ENCODE assay signal across 8 cellular contexts in genomic region chr18:62183578-62184195, GRCh38. TPM values are rescaled to one million over a fixed set of nuclear protein-coding genes. Genes with fewer than 3 reads are reported as not detected.
DNase-seq lines count a peak whose midpoint lies in the region; ATAC-seq, FAIRE-seq and TF ChIP-seq lines count a peak whose summit lies in the region.

No MANE protein-coding gene starts in this region.

- H3K4me3 ChIP-seq in neutrophil (ENCODE audit: low read depth in 1 of 2, low read length in 1 of 2) = no peak overlapping the region

- no peaks in the 10 kb centered on the region for H3K36me3 ChIP-seq in neutrophil

- no peaks in the 10 kb centered on the region for H3K9me3 ChIP-seq in neutrophil

- no peaks in the 10 kb centered on the region for H3K27me3 ChIP-seq in neutrophil

- peak; percentile 80 for TF ChIP-seq CTCF in neutrophil (IDR thresholded peaks at IDR 0.05)

- FAIRE-seq in TTC549 (lab: Jason Lieb, UNC) (peak; percentile 83), endometrium (lab: Jason Lieb, UNC) (peak; percentile 93)

- no peak overlapping the region for H3K27ac ChIP-seq in neutrophil

- no peak for ATAC-seq in HG03097 (IDR thresholded peaks at IDR 0.05; ENCODE audit: low FRiP score, unreplicated experiment)

- H3K4me1 ChIP-seq in neutrophil (ENCODE audit: control insufficient read depth in 1 of 2, insufficient read depth in 1 of 2, low read depth in 1 of 2, low read length in 1 of 2) = peaks cover 21 to 23% of the 10 kb centered on the region in 2 experiments

- peak; percentile 15 for DNase-seq in activated naive CD4-positive, alpha-beta T cell treated with Interleukin-2 at 50 U/mL for 16 hours
- no peak for DNase-seq in activated naive CD4-positive, alpha-beta T cell (lab: John Stamatoyannopoulos, UW)
- DNase-seq in NCI-H1092 (lab: John Stamatoyannopoulos, UW) (peak; percentile 50), ureter (ENCODE audit: low spot score) (no peak)

RNA-seq across cellular contexts. Expression of gene PIGN, which starts 3.2 kb away (rescaled TPM):
- total RNA-seq in ureter = 55.7 TPM

RNA-seq across cellular contexts. Expression of gene RELCH, which starts 3.4 kb away (rescaled TPM):
- 106 TPM for total RNA-seq in ureter

Comparison
In these comparisons a context has a peak if more than half of its experiments do, and no peak if none do; other contexts are left out.
1. DNase-seq: peak in activated naive CD4-positive, alpha-beta T cell treated with Interleukin-2 at 50 U/mL for 16 hours (single experiment) and NCI-H1092 (single experiment); none in activated naive CD4-positive, alpha-beta T cell (0 of 4) and ureter (single experiment).